ENCODE assay signal across 7 cellular contexts in genomic region chr12:117236456-117237001, GRCh38. TPM values are rescaled to one million over a fixed set of nuclear protein-coding genes. Genes with fewer than 3 reads are reported as not detected.
DNase-seq lines count a peak whose midpoint lies in the region; ATAC-seq, FAIRE-seq and TF ChIP-seq lines count a peak whose summit lies in the region.

No MANE protein-coding gene starts in this region.

- no peaks in the 10 kb centered on the region for H3K27me3 ChIP-seq in body of pancreas

- H3K4me3 ChIP-seq in body of pancreas = no peak overlapping the region

- no peak for FAIRE-seq in GM12892 (lab: Jason Lieb, UNC)

- 26 to 46% methylated on average over 6 to 13 of the region's 13 CpGs for WGBS in body of pancreas, 2 donors

- no peaks in the 10 kb centered on the region for H3K9me3 ChIP-seq in body of pancreas

- H3K36me3 ChIP-seq in body of pancreas (replicated peaks in 1 of 2; ENCODE audit: insufficient read depth in 1 of 2, low read depth in 2 of 2) = no peaks in the 10 kb centered on the region

- no peak for ATAC-seq in body of pancreas
- ATAC-seq in GM21528 (IDR thresholded peaks at IDR 0.05; ENCODE audit: low FRiP score, unreplicated experiment) = no peak

- H3K4me1 ChIP-seq in body of pancreas = peaks cover 5% of the 10 kb centered on the region

- TF ChIP-seq CTCF in body of pancreas (IDR thresholded peaks at IDR 0.05) = peak; percentile 52 to 77 (median 66)

- TF ChIP-seq POLR2A in GM12892 (IDR thresholded peaks at IDR 0.05; ENCODE audit: low read depth, low read length) = no peak
- no peak for TF ChIP-seq POLR2A in body of pancreas (IDR thresholded peaks at IDR 0.05)

- intact Hi-C loops in body of pancreas (cut with DNase I) = no loop called here

- H3K27ac ChIP-seq in body of pancreas = no peak overlapping the region

- DNase-seq in GM12892 (ENCODE audit: insufficient read length) = peak; percentile 43
- peak; percentile 82 to 85 for DNase-seq in NCI-H187 (lab: John Stamatoyannopoulos, UW)
- peak; percentile 71 for DNase-seq in T-helper 9 cell
- DNase-seq in body of pancreas = peak; percentile 78 to 90 (median 81)
- peak; percentile 86 for DNase-seq in iPS-NIHi7 (ENCODE audit: extremely low spot score)
- peak; percentile 77 for DNase-seq in stimulated activated CD4-positive, alpha-beta T cell treated with anti-CD3 and anti-CD28 coated beads, Interleukin-12 subunit alpha, Interleukin-12 subunit beta, amount 100 ng/mL, for 4 hours

RNA-seq across cellular contexts. Expression of gene FBXO21, which starts 46.3 kb away (rescaled TPM):
- 10.5 TPM for polyA plus RNA-seq in GM12892 (2012; ENCODE audit: missing spikeins)
- 10 to 100 TPM; 43.6 to 76.5 TPM for total RNA-seq in body of pancreas
